In the genomic region with DNA sequence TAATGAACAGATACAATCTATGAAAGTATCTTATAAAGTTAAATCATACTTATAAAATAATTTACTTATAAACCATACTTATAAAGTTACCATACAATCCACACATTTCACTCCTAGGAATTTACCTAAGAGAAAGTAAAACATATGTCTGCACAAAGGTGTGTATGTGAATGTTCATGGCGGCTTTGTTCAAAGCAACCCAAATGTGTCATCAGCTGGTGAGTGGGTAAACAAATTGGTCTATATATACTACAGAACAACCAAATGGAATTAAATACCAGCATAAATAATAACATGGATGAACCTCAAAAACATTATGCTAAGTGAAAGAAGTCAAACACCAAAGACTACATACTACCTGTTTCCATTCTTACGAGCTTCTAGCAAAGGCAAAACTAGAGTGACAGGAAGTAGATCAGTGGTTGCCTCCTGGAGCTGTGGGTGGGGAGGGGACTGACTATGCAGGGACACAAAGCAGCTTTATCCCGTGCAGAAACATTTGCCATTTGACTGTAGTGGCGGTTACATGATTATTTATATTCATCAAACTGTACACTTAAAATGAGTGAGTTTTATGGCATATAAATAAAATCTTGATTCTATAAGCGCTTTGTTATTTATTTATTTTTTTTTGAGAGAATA, we compare ENCODE assay signal across 9 cellular contexts. TPM values are rescaled to one million over a fixed set of nuclear protein-coding genes. Genes with fewer than 3 reads are reported as not detected.
DNase-seq lines count a peak whose midpoint lies in the region; FAIRE-seq and TF ChIP-seq lines count a peak whose summit lies in the region.
"Had no signal": no experiment of that assay in that cellular context is flagged by ENCODE, and none has a peak within 500 bp of the region (broad histone marks: within the 10 kb centered on the region; RNA-seq: fewer than 3 reads in every experiment).

No MANE protein-coding gene starts in this region.

- FAIRE-seq in H54 (lab: Jason Lieb, UNC): no peak

- no peaks in the 10 kb centered on the region for H3K9me3 ChIP-seq in CD8-positive, alpha-beta memory T cell (ENCODE audit: low read length)
- no peaks in the 10 kb centered on the region for H3K9me3 ChIP-seq in prostate gland

- POLR2A ChIA-PET in CD8-positive, alpha-beta memory T cell (lab: Charles Lee): interaction anchor here (1.0 to 2.9 kb wide), 12 partner anchors 10 to 43 kb away, joined by 4 to 30 read pairs (median 8); partner anchors contain the start of gene TRAF1
- POLR2A ChIA-PET in HEK293T (lab: Yijun Ruan, JAX): no interaction called here

- H3K27me3 ChIP-seq in CD8-positive, alpha-beta memory T cell (ENCODE audit: insufficient read depth, low read length, poor library complexity, severe bottlenecking): no peaks in the 10 kb centered on the region
- H3K27me3 ChIP-seq in prostate gland (replicated peaks; ENCODE audit: insufficient read depth): no peaks in the 10 kb centered on the region

- H3K36me3 Mint-ChIP-seq in CD8-positive, alpha-beta memory T cell: peaks cover 45 to 91% (median 48%) of the 10 kb centered on the region in 3 donors
- H3K36me3 Mint-ChIP-seq in activated naive CD8-positive, alpha-beta T cell: peaks cover 41% of the 10 kb centered on the region
- H3K36me3 Mint-ChIP-seq: brain had no signal

- CTCF ChIA-PET in CD8-positive, alpha-beta memory T cell (lab: Charles Lee): interaction anchor here (0.6 to 6.6 kb wide), 12 partner anchors 10 to 66 kb away, joined by 3 to 46 read pairs (median 6); partner anchors contain the start of gene TRAF1
- CTCF ChIA-PET in HEK293T (lab: Yijun Ruan, JAX): no interaction called here

- no peak overlapping the region for H3K27ac ChIP-seq in CD8-positive, alpha-beta memory T cell (ENCODE audit: low read depth, low read length)
- H3K27ac ChIP-seq in prostate gland: peak overlapping the region; percentile 50 to 75

- intact Hi-C loops in prostate gland (cut with DNase I): loop anchor here (2.0 kb wide), 1 partner anchor 25 kb away; no protein-coding TSS in a partner anchor

- DNase-seq in CD8-positive, alpha-beta memory T cell: peak in 1 of 5 donors; percentile 68
- DNase-seq in NCI-H82 (lab: John Stamatoyannopoulos, UW) (peak; percentile 46), prostate gland (ENCODE audit: low spot score) (peak; percentile 26), H54 (ENCODE audit: insufficient read length, low spot score) (no peak), HEK293T (ENCODE audit: extremely low spot score) (no peak), NCI-H146 treated with DMSO at 0.1 percent for 48 hours (lab: John Stamatoyannopoulos, UW; ENCODE audit: unreplicated experiment) (no peak)
- DNase-seq in effector CD8-positive, alpha-beta T cell (lab: John Stamatoyannopoulos, UW): no peak

- H3K36me3 ChIP-seq in CD8-positive, alpha-beta memory T cell (ENCODE audit: insufficient read depth, low read length): peaks cover 61% of the 10 kb centered on the region
- H3K36me3 ChIP-seq in prostate gland: no peaks in the 10 kb centered on the region

- H3K4me3 Mint-ChIP-seq in CD8-positive, alpha-beta memory T cell: peak overlapping the region; percentile 47 to 88 (median 75)
- peak overlapping the region; percentile 83 for H3K4me3 Mint-ChIP-seq in activated naive CD8-positive, alpha-beta T cell
- H3K4me3 Mint-ChIP-seq: brain had no signal

- 50% methylated on average over 5 of the region's 5 CpGs for WGBS in prostate gland

- H3K27me3 Mint-ChIP-seq in CD8-positive, alpha-beta memory T cell: no peaks in the 10 kb centered on the region
- no peaks in the 10 kb centered on the region for H3K27me3 Mint-ChIP-seq in activated naive CD8-positive, alpha-beta T cell
- H3K27me3 Mint-ChIP-seq: brain had no signal

- H3K4me1 Mint-ChIP-seq in CD8-positive, alpha-beta memory T cell: peaks cover 71 to 98% (median 85%) of the 10 kb centered on the region in 3 donors
- H3K4me1 Mint-ChIP-seq in activated naive CD8-positive, alpha-beta T cell (ENCODE audit: low read depth): peaks cover 88% of the 10 kb centered on the region

- H3K4me1 ChIP-seq in CD8-positive, alpha-beta memory T cell (ENCODE audit: insufficient read depth, low read length): peaks cover 82% of the 10 kb centered on the region
- no peaks in the 10 kb centered on the region for H3K4me1 ChIP-seq in prostate gland (replicated peaks)

- H3K4me3 ChIP-seq in CD8-positive, alpha-beta memory T cell (ENCODE audit: low read length): peak overlapping the region; percentile 26
- H3K4me3 ChIP-seq in prostate gland: no peak overlapping the region

- TF ChIP-seq POLR2A in prostate gland (IDR thresholded peaks at IDR 0.05) (no peak), H54 (IDR thresholded peaks at IDR 0.05; ENCODE audit: low read depth, low read length) (no peak)

- H3K27ac Mint-ChIP-seq in CD8-positive, alpha-beta memory T cell: peak overlapping the region; percentile 78 to 99 (median 88)
- H3K27ac Mint-ChIP-seq in activated naive CD8-positive, alpha-beta T cell: peak overlapping the region; percentile 78

- no peaks in the 10 kb centered on the region for H3K9me3 Mint-ChIP-seq in CD8-positive, alpha-beta memory T cell
- no peaks in the 10 kb centered on the region for H3K9me3 Mint-ChIP-seq in activated naive CD8-positive, alpha-beta T cell (ENCODE audit: low read depth)

- no peak for TF ChIP-seq CTCF in prostate gland (IDR thresholded peaks at IDR 0.05)

TF ChIP-seq in HEK293T, 16 proteins besides CTCF, POLR2A, EP300 and RAD21:
- TF ChIP-seq HDGF (IDR thresholded peaks at IDR 0.05; ENCODE audit: borderline replicate concordance): no peak
- no peak for TF ChIP-seq BHLHE40 (IDR thresholded peaks at IDR 0.05; ENCODE audit: borderline replicate concordance)
- TF ChIP-seq ZNF384 (IDR thresholded peaks at IDR 0.05): no peak
- no peak for TF ChIP-seq PKNOX1 (IDR thresholded peaks at IDR 0.05)
- no peak for TF ChIP-seq LEF1 (IDR thresholded peaks at IDR 0.05; ENCODE audit: borderline replicate concordance)
- no peak for TF ChIP-seq NFRKB (IDR thresholded peaks at IDR 0.05)
- no peak for TF ChIP-seq FOXA1 (IDR thresholded peaks at IDR 0.05)
- TF ChIP-seq ELF4 (IDR thresholded peaks at IDR 0.05): no peak
- no peak for TF ChIP-seq FOXM1 (IDR thresholded peaks at IDR 0.05; ENCODE audit: borderline replicate concordance)
- no peak for TF ChIP-seq TARDBP (IDR thresholded peaks at IDR 0.05)
- TF ChIP-seq ARNT (IDR thresholded peaks at IDR 0.05): no peak
- TF ChIP-seq SUZ12 (IDR thresholded peaks at IDR 0.05): no peak
- no peak for TF ChIP-seq FOXK2 (IDR thresholded peaks at IDR 0.05)
- TF ChIP-seq L3MBTL2 (conservative IDR thresholded peaks at IDR 0.05): no peak
- TF ChIP-seq CTBP1 (IDR thresholded peaks at IDR 0.05; ENCODE audit: borderline replicate concordance): no peak
- no peak for TF ChIP-seq SP1 (IDR thresholded peaks at IDR 0.05)

RNA-seq across cellular contexts. Expression of gene TRAF1, which starts 10.6 kb away (rescaled TPM):
- total RNA-seq in CD8-positive, alpha-beta memory T cell: 100 to 1,000 TPM; 316 to 322 TPM
- 12.1 TPM for polyA plus RNA-seq in CD8-positive, alpha-beta memory T cell
- 1 to 10 TPM; 3.1 to 6.9 TPM for total RNA-seq in prostate gland

RNA-seq across cellular contexts. Expression of gene PHF19, which starts 39.0 kb away (rescaled TPM):
- total RNA-seq in CD8-positive, alpha-beta memory T cell: 100 to 1,000 TPM; 206 to 214 TPM
- polyA plus RNA-seq in CD8-positive, alpha-beta memory T cell: 8.3 TPM
- total RNA-seq in prostate gland: 10 to 100 TPM; 19.9 to 37.6 TPM

Comparison
In these comparisons a context has a peak if more than half of its experiments do, and no peak if none do; other contexts are left out.
1. DNase-seq: peak in NCI-H82 (single experiment) and prostate gland (single experiment); none in effector CD8-positive, alpha-beta T cell (single experiment), H54 (single experiment), HEK293T (single experiment) and NCI-H146 treated with DMSO at 0.1 percent for 48 hours (single experiment).
2. RNA of gene TRAF1, which starts 10.6 kb away (total RNA-seq): 316 to 322 TPM in CD8-positive, alpha-beta memory T cell; 3.1 to 6.9 TPM in prostate gland; every median in the first group is over 10 times any median in the second.
3. RNA of gene PHF19, which starts 39.0 kb away (total RNA-seq): 206 to 214 TPM in CD8-positive, alpha-beta memory T cell; 19.9 to 37.6 TPM in prostate gland; every median in the first group is over 4 times any median in the second.